9 cellular contexts compared by ENCODE assay signal in genomic region chr15:51341366-51342248, GRCh38. TPM values are rescaled to one million over a fixed set of nuclear protein-coding genes. Genes with fewer than 3 reads are reported as not detected.
DNase-seq lines count a peak whose midpoint lies in the region; ATAC-seq, FAIRE-seq and TF ChIP-seq lines count a peak whose summit lies in the region.
"Had no signal": no experiment of that assay in that cellular context is flagged by ENCODE, and none has a peak within 500 bp of the region (broad histone marks: within the 10 kb centered on the region; RNA-seq: fewer than 3 reads in every experiment).

TSS of gene GLDN (plus strand) at chr15:51341655. CDS start at chr15:51341685, 30 bp downstream.

- no peak within 1 kb of the TSS for H4K5ac ChIP-seq in H1 (ENCODE audit: insufficient read length, low read depth, low read length)

- H3K79me1 ChIP-seq in H1 (ENCODE audit: low read depth, low read length): no peaks in the 10 kb centered on the region

- peaks cover 0 to 6% (median 2%) of the 10 kb centered on the region in 4 experiments; a peak in 5 of 7 replicates for H3K4me1 ChIP-seq in H1 (replicated peaks in 1 of 4; ENCODE audit: control insufficient read depth in 3 of 4, insufficient read depth in 4 of 4, low read length in 3 of 4)

- no peak within 1 kb of the TSS for H2BK20ac ChIP-seq in H1 (ENCODE audit: low read length)

- H3K23ac ChIP-seq in H1 (ENCODE audit: insufficient read length): no peak within 1 kb of the TSS

- peaks cover 14 to 44% (median 33%) of the 10 kb centered on the region in 4 experiments for H3K27me3 ChIP-seq in H1 (replicated peaks in 1 of 4; ENCODE audit: control insufficient read depth in 3 of 4, extremely low read depth in 1 of 4, insufficient read depth in 3 of 4, low read length in 3 of 4)

- no peaks in the 10 kb centered on the region for H4K20me1 ChIP-seq in H1 (replicated peaks in 1 of 2; ENCODE audit: control insufficient read depth in 1 of 2, insufficient read depth in 2 of 2, low read length in 2 of 2)

- H3K56ac ChIP-seq in H1 (replicated peaks; ENCODE audit: insufficient read length, low read depth, low read length): no peak within 1 kb of the TSS

- TF ChIP-seq RAD21 in H1 (IDR thresholded peaks at IDR 0.05 in 1 of 2, conservative IDR thresholded peaks at IDR 0.05 in 1 of 2; ENCODE audit: low read depth in 2 of 2, low read length in 2 of 2): no peak

- no peak within 1 kb of the TSS for H2BK120ac ChIP-seq in H1 (replicated peaks; ENCODE audit: low read depth, low read length)

- no peaks in the 10 kb centered on the region for H3K79me2 ChIP-seq in H1 (ENCODE audit: control insufficient read depth in 1 of 2, insufficient read depth in 2 of 2, low read length in 2 of 2)

- H2BK5ac ChIP-seq in H1 (ENCODE audit: low read depth, low read length): no peak within 1 kb of the TSS

- peak within 1 kb of the TSS; percentile 68 to 96 for H3K4me2 ChIP-seq in H1 (ENCODE audit: insufficient read depth in 1 of 2, low read depth in 2 of 2, low read length in 2 of 2)

- CTCF ChIA-PET in H1 (lab: Charles Lee; ENCODE audit: partially characterized antibody): interaction anchor here (0.8 to 2.5 kb wide), 5 partner anchors 21 to 55 kb away, joined by 3 to 7 read pairs (median 4); no protein-coding TSS in a partner anchor

- no peak within 1 kb of the TSS for H4K91ac ChIP-seq in H1 (replicated peaks; ENCODE audit: insufficient read length, low read length)

- H3K36me3 ChIP-seq in H1 (ENCODE audit: control insufficient read depth in 2 of 4, insufficient read depth in 4 of 4, low read length in 3 of 4): no peaks in the 10 kb centered on the region; a peak in 1 of 8 replicates

- no peak for TF ChIP-seq POLR2A in H1 (IDR thresholded peaks at IDR 0.05; ENCODE audit: control extremely low read depth in 1 of 2, low read depth in 2 of 2, low read length in 2 of 2)

- no peak within 1 kb of the TSS for H3K14ac ChIP-seq in H1 (ENCODE audit: insufficient read length)

- peak within 1 kb of the TSS; percentile 66; the same call in 1 of the 2 replicates for H4K8ac ChIP-seq in H1 (ENCODE audit: extremely low read depth, insufficient read depth, low read length)

- H2BK15ac ChIP-seq in H1 (ENCODE audit: low read length): peak within 1 kb of the TSS; percentile 72; the same call in 1 of the 2 replicates

- peak within 1 kb of the TSS; percentile 27 to 63 (median 42) for H3K4me3 ChIP-seq in H1 (ENCODE audit: extremely low read depth in 1 of 4, insufficient read depth in 2 of 4, low read depth in 3 of 4, low read length in 4 of 4)

- H3K9me3 Mint-ChIP-seq in activated T-cell treated with anti-CD3 and anti-CD28 coated beads, Interleukin-2, amount 50 U/mL, for 4 hours: no peaks in the 10 kb centered on the region
- H3K9me3 Mint-ChIP-seq in activated T-cell treated with anti-CD3 and anti-CD28 coated beads, Interleukin-2, amount 50 U/mL, for 24 hours: no peaks in the 10 kb centered on the region
- H3K9me3 Mint-ChIP-seq in memory B cell (no peaks in the 10 kb centered on the region), type B pancreatic cell (no peaks in the 10 kb centered on the region), osteocyte (ENCODE audit: unreplicated experiment) (no peaks in the 10 kb centered on the region)

- peak within 1 kb of the TSS in 1 of 4 experiments; percentile 50; a peak in 3 of 7 replicates for H3K9ac ChIP-seq in H1 (replicated peaks in 1 of 4; ENCODE audit: extremely low read depth in 1 of 4, low read depth in 3 of 4, low read length in 3 of 4)

- H3K36me3 Mint-ChIP-seq in activated T-cell treated with anti-CD3 and anti-CD28 coated beads, Interleukin-2, amount 50 U/mL, for 4 hours (ENCODE audit: insufficient read depth): no peaks in the 10 kb centered on the region
- no peaks in the 10 kb centered on the region for H3K36me3 Mint-ChIP-seq in activated T-cell treated with anti-CD3 and anti-CD28 coated beads, Interleukin-2, amount 50 U/mL, for 24 hours (ENCODE audit: low read depth)
- no peaks in the 10 kb centered on the region for H3K36me3 Mint-ChIP-seq in memory B cell
- H3K36me3 Mint-ChIP-seq in type B pancreatic cell: no peaks in the 10 kb centered on the region
- no peaks in the 10 kb centered on the region for H3K36me3 Mint-ChIP-seq in osteocyte (ENCODE audit: unreplicated experiment)

- POLR2A ChIA-PET in H1 (lab: Charles Lee; ENCODE audit: partially characterized antibody): interaction anchor here (0.9 to 1.2 kb wide), 3 partner anchors 11 to 60 kb away, joined by 3 read pairs; no protein-coding TSS in a partner anchor

- TF ChIP-seq EP300 in H1 (IDR thresholded peaks at IDR 0.05; ENCODE audit: borderline replicate concordance in 1 of 2, low read depth in 2 of 2, low read length in 2 of 2): no peak

- no peaks in the 10 kb centered on the region for H3K9me3 ChIP-seq in H1 (ENCODE audit: insufficient read depth in 2 of 2, low read depth in 1 of 2, low read length in 1 of 2)

- H3K18ac ChIP-seq in H1 (ENCODE audit: extremely low read depth, low read length): no peak within 1 kb of the TSS; the same call in none of the 2 replicates

- 8% methylated on average over 63 of the region's 76 CpGs; no CpG with 5 or more reads in 1 of the 2 experiments for WGBS in H1 (ENCODE audit: extremely low coverage in 1 of 2, insufficient coverage in 1 of 2, insufficient read length in 1 of 2, insufficient replicate concordance in 2 of 2, low coverage in 1 of 2, low lambda C conversion rate in 2 of 2, missing lambda C conversion rate in 1 of 2), 2 experiments

- H3K4me3 Mint-ChIP-seq in activated T-cell treated with anti-CD3 and anti-CD28 coated beads, Interleukin-2, amount 50 U/mL, for 4 hours: no peak within 1 kb of the TSS
- H3K4me3 Mint-ChIP-seq in activated T-cell treated with anti-CD3 and anti-CD28 coated beads, Interleukin-2, amount 50 U/mL, for 24 hours: no peak within 1 kb of the TSS
- H3K4me3 Mint-ChIP-seq in memory B cell: peak within 1 kb of the TSS; percentile 32
- peak within 1 kb of the TSS; percentile 59 for H3K4me3 Mint-ChIP-seq in type B pancreatic cell
- H3K4me3 Mint-ChIP-seq in osteocyte (ENCODE audit: unreplicated experiment): no peak within 1 kb of the TSS

- H3K27ac ChIP-seq in H1 (ENCODE audit: low read depth, low read length): no peak within 1 kb of the TSS

- peak within 1 kb of the TSS; percentile 60; the same call in 1 of the 2 replicates for H2BK12ac ChIP-seq in H1 (ENCODE audit: low read depth, low read length)

- peaks cover 9% of the 10 kb centered on the region; the same call in 1 of the 2 replicates for H3K23me2 ChIP-seq in H1 (ENCODE audit: low read depth, low read length)

- H3K4me1 Mint-ChIP-seq in activated T-cell treated with anti-CD3 and anti-CD28 coated beads, Interleukin-2, amount 50 U/mL, for 4 hours (ENCODE audit: low read depth): no peaks in the 10 kb centered on the region
- H3K4me1 Mint-ChIP-seq in activated T-cell treated with anti-CD3 and anti-CD28 coated beads, Interleukin-2, amount 50 U/mL, for 24 hours (ENCODE audit: low read depth): no peaks in the 10 kb centered on the region
- H3K4me1 Mint-ChIP-seq in memory B cell (no peaks in the 10 kb centered on the region), type B pancreatic cell (ENCODE audit: unreplicated experiment) (peaks cover 5% of the 10 kb centered on the region), osteocyte (ENCODE audit: unreplicated experiment) (peaks cover 2% of the 10 kb centered on the region)

- peak within 1 kb of the TSS; percentile 69; the same call in 1 of the 2 replicates for H2AFZ ChIP-seq in H1 (ENCODE audit: low read length)

- FAIRE-seq in H1 (lab: Jason Lieb, UNC): no peak
- FAIRE-seq: G401.6 had no signal

- TF ChIP-seq CTCF in H1 (IDR thresholded peaks at IDR 0.05; ENCODE audit: control extremely low read depth in 1 of 3, insufficient read depth in 1 of 3, low read depth in 1 of 3, low read length in 3 of 3) (no peak), type B pancreatic cell (conservative IDR thresholded peaks at IDR 0.05) (no peak), osteocyte (IDR thresholded peaks at IDR 0.05) (no peak)

- peaks cover 26% of the 10 kb centered on the region for H3K27me3 Mint-ChIP-seq in activated T-cell treated with anti-CD3 and anti-CD28 coated beads, Interleukin-2, amount 50 U/mL, for 4 hours (ENCODE audit: low read depth)
- peaks cover 37% of the 10 kb centered on the region for H3K27me3 Mint-ChIP-seq in activated T-cell treated with anti-CD3 and anti-CD28 coated beads, Interleukin-2, amount 50 U/mL, for 24 hours
- H3K27me3 Mint-ChIP-seq in memory B cell (peaks cover 2% of the 10 kb centered on the region), type B pancreatic cell (peaks cover 62% of the 10 kb centered on the region), osteocyte (ENCODE audit: unreplicated experiment) (peaks cover 45% of the 10 kb centered on the region)

- no peak within 1 kb of the TSS for H3K4ac ChIP-seq in H1 (replicated peaks; ENCODE audit: insufficient read length, low read depth, low read length)

- ATAC-seq in activated T-cell treated with anti-CD3 and anti-CD28 coated beads, Interleukin-2, amount 50 U/mL, for 4 hours: peak; percentile 25 to 27
- ATAC-seq in memory B cell (ENCODE audit: low read depth) (peak; percentile 42), HG02798 (IDR thresholded peaks at IDR 0.05; ENCODE audit: poor library complexity, unreplicated experiment) (no peak)

- H2AK5ac ChIP-seq in H1 (ENCODE audit: low read depth, low read length): no peak within 1 kb of the TSS

- DNase-seq in activated T-cell treated with anti-CD3 and anti-CD28 coated beads, Interleukin-2, amount 50 U/mL, for 4 hours: no peak
- no peak for DNase-seq in activated T-cell treated with anti-CD3 and anti-CD28 coated beads, Interleukin-2, amount 50 U/mL, for 24 hours
- DNase-seq in H1 (ENCODE audit: low read depth in 1 of 2, low spot score in 2 of 2): peak; percentile 27 to 69
- no peak for DNase-seq in memory B cell (ENCODE audit: low spot score in 2 of 2)
- no peak for DNase-seq in type B pancreatic cell (ENCODE audit: extremely low spot score, unreplicated experiment)
- DNase-seq in osteocyte (ENCODE audit: extremely low spot score, unreplicated experiment): no peak
- DNase-seq in activated T-cell treated with anti-CD3 and anti-CD28 coated beads, Interleukin-2, amount 50 U/mL, for 1 hour: no peak

- H3K27ac Mint-ChIP-seq in activated T-cell treated with anti-CD3 and anti-CD28 coated beads, Interleukin-2, amount 50 U/mL, for 24 hours: no peak within 1 kb of the TSS
- H3K27ac Mint-ChIP-seq in memory B cell: no peak within 1 kb of the TSS
- no peak within 1 kb of the TSS for H3K27ac Mint-ChIP-seq in type B pancreatic cell
- H3K27ac Mint-ChIP-seq in osteocyte (ENCODE audit: unreplicated experiment): no peak within 1 kb of the TSS

RNA-seq across cellular contexts. Expression of gene GLDN, which starts in this region (rescaled TPM):
- total RNA-seq in activated T-cell treated with anti-CD3 and anti-CD28 coated beads, Interleukin-2, amount 50 U/mL, for 4 hours: under 1 TPM in 1 of 3 donors, not detected in 2; 0.18 TPM
- 0.44 and 0.50 TPM in 2 replicates for total RNA-seq in H1 (2021; fragmentation: NEBNext Ultra II Directional; extraction: Animal tissue kit (Norgen Biotek cat#: 25700))
- 0.16 and 0.24 TPM in 2 replicates for polyA plus RNA-seq in H1 (2011; rRNA removed)
- polyA plus RNA-seq in H1 (2011; cell fraction: cytosol; rRNA removed): 0.30 TPM
- polyA plus RNA-seq in H1 (2011; cell fraction: nucleus; rRNA removed): 1.1 TPM
- polyA plus RNA-seq in H1 (2012, experiment 1 of 2): 0.28 to 0.34 TPM (median 0.32 TPM) in 4 replicates
- polyA plus RNA-seq in H1 (2012, experiment 2 of 2): 0.04 TPM
- polyA plus RNA-seq in H1 (2013, experiment 1 of 2): 0.57 TPM
- 0.35 TPM for polyA plus RNA-seq in H1 (2013, experiment 2 of 2)
- polyA minus RNA-seq in H1 (2011; rRNA and poly(A)+ RNA removed): 0.95 and 1.1 TPM in 2 replicates
- not detected for polyA minus RNA-seq in H1 (2011; cell fraction: cytosol; rRNA and poly(A)+ RNA removed)
- polyA minus RNA-seq in H1 (2011; cell fraction: nucleus; rRNA and poly(A)+ RNA removed): 2.9 TPM
- total RNA-seq in type B pancreatic cell (ENCODE audit: low replicate concordance) (0.52 and 0.68 TPM in 2 replicates), osteocyte (not detected in 2 replicates)

Comparison
In these comparisons a context has a peak if more than half of its experiments do, and no peak if none do; other contexts are left out.
1. Peak in ATAC-seq in activated T-cell treated with anti-CD3 and anti-CD28 coated beads, Interleukin-2, amount 50 U/mL, for 4 hours; RNA of the gene not detected or under 1 TPM.
2. DNase-seq: peak in H1 (2 of 2); none in activated T-cell treated with anti-CD3 and anti-CD28 coated beads, Interleukin-2, amount 50 U/mL, for 4 hours (single experiment), activated T-cell treated with anti-CD3 and anti-CD28 coated beads, Interleukin-2, amount 50 U/mL, for 24 hours (single experiment), memory B cell (0 of 2), type B pancreatic cell (single experiment), osteocyte (single experiment) and activated T-cell treated with anti-CD3 and anti-CD28 coated beads, Interleukin-2, amount 50 U/mL, for 1 hour (single experiment).
3. H3K4me3 Mint-ChIP-seq: peak in memory B cell (single experiment) and type B pancreatic cell (single experiment); none in activated T-cell treated with anti-CD3 and anti-CD28 coated beads, Interleukin-2, amount 50 U/mL, for 4 hours (single experiment), activated T-cell treated with anti-CD3 and anti-CD28 coated beads, Interleukin-2, amount 50 U/mL, for 24 hours (single experiment) and osteocyte (single experiment).